Comparison of ENCODE assay signal across 2 cellular contexts in genomic region chr6:36598326-36598725, GRCh38.
TF ChIP-seq lines count a peak whose summit lies in the region.

No MANE protein-coding gene starts in this region.

TF ChIP-seq in SK-N-SH, 30 proteins besides CTCF, POLR2A, EP300 and RAD21:
- TF ChIP-seq, protein P1, sequence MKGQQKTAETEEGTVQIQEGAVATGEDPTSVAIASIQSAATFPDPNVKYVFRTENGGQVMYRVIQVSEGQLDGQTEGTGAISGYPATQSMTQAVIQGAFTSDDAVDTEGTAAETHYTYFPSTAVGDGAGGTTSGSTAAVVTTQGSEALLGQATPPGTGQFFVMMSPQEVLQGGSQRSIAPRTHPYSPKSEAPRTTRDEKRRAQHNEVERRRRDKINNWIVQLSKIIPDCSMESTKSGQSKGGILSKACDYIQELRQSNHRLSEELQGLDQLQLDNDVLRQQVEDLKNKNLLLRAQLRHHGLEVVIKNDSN (IDR thresholded peaks at IDR 0.05; ENCODE audit: borderline replicate concordance, low read depth), result no peak
- TF ChIP-seq SIN3A (IDR thresholded peaks at IDR 0.05; ENCODE audit: borderline replicate concordance, low read depth, low read length) (no peak), RXRA (IDR thresholded peaks at IDR 0.05; ENCODE audit: borderline replicate concordance, low read depth) (no peak), ELF1 (IDR thresholded peaks at IDR 0.05) (no peak), POLR2AphosphoS5 (IDR thresholded peaks at IDR 0.05; ENCODE audit: low read depth, low read length) (no peak), RFX5 (IDR thresholded peaks at IDR 0.05; ENCODE audit: low read length) (no peak), RCOR1 (IDR thresholded peaks at IDR 0.05; ENCODE audit: low read length) (no peak), JUND (IDR thresholded peaks at IDR 0.05) (no peak), FOSL2 (IDR thresholded peaks at IDR 0.05; ENCODE audit: borderline replicate concordance, low read depth) (no peak), GATA2 (CRISPR knock-in tag; IDR thresholded peaks at IDR 0.05) (no peak), GABPA (IDR thresholded peaks at IDR 0.05; ENCODE audit: low read depth) (no peak), YY1 (IDR thresholded peaks at IDR 0.05; ENCODE audit: low read depth) (no peak), TAF1 (IDR thresholded peaks at IDR 0.05; ENCODE audit: borderline replicate concordance, low read depth, low read length) (no peak)
- TF ChIP-seq, protein P2, sequence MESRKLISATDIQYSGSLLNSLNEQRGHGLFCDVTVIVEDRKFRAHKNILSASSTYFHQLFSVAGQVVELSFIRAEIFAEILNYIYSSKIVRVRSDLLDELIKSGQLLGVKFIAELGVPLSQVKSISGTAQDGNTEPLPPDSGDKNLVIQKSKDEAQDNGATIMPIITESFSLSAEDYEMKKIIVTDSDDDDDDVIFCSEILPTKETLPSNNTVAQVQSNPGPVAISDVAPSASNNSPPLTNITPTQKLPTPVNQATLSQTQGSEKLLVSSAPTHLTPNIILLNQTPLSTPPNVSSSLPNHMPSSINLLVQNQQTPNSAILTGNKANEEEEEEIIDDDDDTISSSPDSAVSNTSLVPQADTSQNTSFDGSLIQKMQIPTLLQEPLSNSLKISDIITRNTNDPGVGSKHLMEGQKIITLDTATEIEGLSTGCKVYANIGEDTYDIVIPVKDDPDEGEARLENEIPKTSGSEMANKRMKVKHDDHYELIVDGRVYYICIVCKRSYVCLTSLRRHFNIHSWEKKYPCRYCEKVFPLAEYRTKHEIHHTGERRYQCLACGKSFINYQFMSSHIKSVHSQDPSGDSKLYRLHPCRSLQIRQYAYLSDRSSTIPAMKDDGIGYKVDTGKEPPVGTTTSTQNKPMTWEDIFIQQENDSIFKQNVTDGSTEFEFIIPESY (IDR thresholded peaks at IDR 0.05; ENCODE audit: borderline replicate concordance, low read depth), result no peak

TF ChIP-seq in SK-N-SH treated with all-trans-retinoic acid at 6 μM for 48 hours, 23 proteins besides CTCF, POLR2A, EP300 and RAD21:
- no peak for TF ChIP-seq CSRNP3 (CRISPR knock-in tag; IDR thresholded peaks at IDR 0.05)
- TF ChIP-seq TOX (CRISPR knock-in tag; IDR thresholded peaks at IDR 0.05; ENCODE audit: borderline replicate concordance), result no peak
- no peak for TF ChIP-seq CSDC2 (CRISPR knock-in tag; IDR thresholded peaks at IDR 0.05)
- TF ChIP-seq SNAI2 (CRISPR knock-in tag; IDR thresholded peaks at IDR 0.05), result no peak
- TF ChIP-seq, protein P3, sequence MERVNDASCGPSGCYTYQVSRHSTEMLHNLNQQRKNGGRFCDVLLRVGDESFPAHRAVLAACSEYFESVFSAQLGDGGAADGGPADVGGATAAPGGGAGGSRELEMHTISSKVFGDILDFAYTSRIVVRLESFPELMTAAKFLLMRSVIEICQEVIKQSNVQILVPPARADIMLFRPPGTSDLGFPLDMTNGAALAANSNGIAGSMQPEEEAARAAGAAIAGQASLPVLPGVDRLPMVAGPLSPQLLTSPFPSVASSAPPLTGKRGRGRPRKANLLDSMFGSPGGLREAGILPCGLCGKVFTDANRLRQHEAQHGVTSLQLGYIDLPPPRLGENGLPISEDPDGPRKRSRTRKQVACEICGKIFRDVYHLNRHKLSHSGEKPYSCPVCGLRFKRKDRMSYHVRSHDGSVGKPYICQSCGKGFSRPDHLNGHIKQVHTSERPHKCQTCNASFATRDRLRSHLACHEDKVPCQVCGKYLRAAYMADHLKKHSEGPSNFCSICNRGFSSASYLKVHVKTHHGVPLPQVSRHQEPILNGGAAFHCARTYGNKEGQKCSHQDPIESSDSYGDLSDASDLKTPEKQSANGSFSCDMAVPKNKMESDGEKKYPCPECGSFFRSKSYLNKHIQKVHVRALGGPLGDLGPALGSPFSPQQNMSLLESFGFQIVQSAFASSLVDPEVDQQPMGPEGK (CRISPR knock-in tag; IDR thresholded peaks at IDR 0.05; ENCODE audit: borderline replicate concordance), result no peak
- TF ChIP-seq ESRRG (CRISPR knock-in tag; IDR thresholded peaks at IDR 0.05), result no peak
- no peak for TF ChIP-seq ZFP30 (CRISPR knock-in tag; IDR thresholded peaks at IDR 0.05)
- TF ChIP-seq, protein P4, sequence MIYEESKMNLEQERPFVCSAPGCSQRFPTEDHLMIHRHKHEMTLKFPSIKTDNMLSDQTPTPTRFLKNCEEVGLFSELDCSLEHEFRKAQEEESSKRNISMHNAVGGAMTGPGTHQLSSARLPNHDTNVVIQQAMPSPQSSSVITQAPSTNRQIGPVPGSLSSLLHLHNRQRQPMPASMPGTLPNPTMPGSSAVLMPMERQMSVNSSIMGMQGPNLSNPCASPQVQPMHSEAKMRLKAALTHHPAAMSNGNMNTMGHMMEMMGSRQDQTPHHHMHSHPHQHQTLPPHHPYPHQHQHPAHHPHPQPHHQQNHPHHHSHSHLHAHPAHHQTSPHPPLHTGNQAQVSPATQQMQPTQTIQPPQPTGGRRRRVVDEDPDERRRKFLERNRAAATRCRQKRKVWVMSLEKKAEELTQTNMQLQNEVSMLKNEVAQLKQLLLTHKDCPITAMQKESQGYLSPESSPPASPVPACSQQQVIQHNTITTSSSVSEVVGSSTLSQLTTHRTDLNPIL (CRISPR knock-in tag; IDR thresholded peaks at IDR 0.05; ENCODE audit: low read depth), result no peak
- no peak for TF ChIP-seq ZNF8 (CRISPR knock-in tag; IDR thresholded peaks at IDR 0.05)
